ENCODE assay signal across 14 cellular contexts in genomic region chr5:16902846-16903245, GRCh38. TPM values are rescaled to one million over a fixed set of nuclear protein-coding genes. Genes with fewer than 3 reads are reported as not detected.
DNase-seq lines count a peak whose midpoint lies in the region; ATAC-seq and TF ChIP-seq lines count a peak whose summit lies in the region.
"Had no signal": no experiment of that assay in that cellular context is flagged by ENCODE, and none has a peak within 500 bp of the region (broad histone marks: within the 10 kb centered on the region; RNA-seq: fewer than 3 reads in every experiment).

No MANE protein-coding gene starts in this region.

- no peaks in the 10 kb centered on the region for H3K9me3 ChIP-seq in osteoblast (ENCODE audit: low read depth, low read length)
- H3K9me3 ChIP-seq: esophagus muscularis mucosa had no signal

- ATAC-seq in GM18498 (IDR thresholded peaks at IDR 0.05; ENCODE audit: unreplicated experiment) = no peak

- TF ChIP-seq CTCF in RWPE1 (conservative IDR thresholded peaks at IDR 0.05; ENCODE audit: low read depth) (no peak), osteoblast (IDR thresholded peaks at IDR 0.05; ENCODE audit: extremely low read depth, low read depth, low read length) (no peak)

- H2AFZ ChIP-seq in osteoblast (ENCODE audit: low read length) = no peak overlapping the region
- H2AFZ ChIP-seq: parathyroid adenoma had no signal

- peaks cover 100% of the 10 kb centered on the region for H3K79me2 ChIP-seq in osteoblast (ENCODE audit: insufficient read depth, low read length)
- H3K79me2 ChIP-seq: parathyroid adenoma had no signal

- H3K4me1 ChIP-seq in osteoblast (ENCODE audit: insufficient read depth, low read length) = peaks cover 1% of the 10 kb centered on the region
- H3K4me1 ChIP-seq: esophagus muscularis mucosa, parathyroid adenoma had no signal

- POLR2A ChIA-PET in RWPE1 (lab: Yijun Ruan, JAX; ENCODE audit: low non-redundant PET) = no interaction called here

- H4K20me1 ChIP-seq in osteoblast (ENCODE audit: insufficient read depth, low read length) = peaks cover 44% of the 10 kb centered on the region

- CTCF ChIA-PET in RWPE1 (lab: Yijun Ruan, JAX) = interaction anchor here (0.6 to 2.1 kb wide), 3 partner anchors 10 to 287 kb away, joined by 5 to 9 read pairs (median 6); no protein-coding TSS in a partner anchor

- no peaks in the 10 kb centered on the region for H3K27me3 ChIP-seq in osteoblast (ENCODE audit: insufficient read depth, low read length)
- H3K27me3 ChIP-seq: esophagus muscularis mucosa had no signal

- DNase-seq in GM04504 (ENCODE audit: low read depth) (peak; percentile 93), RWPE1 (ENCODE audit: low spot score) (peak; percentile 73), fibroblast of gingiva (ENCODE audit: low read depth) (peak; percentile 76), renal cortical epithelial cell (ENCODE audit: low read depth) (peak; percentile 58), NCI-H1930 (lab: John Stamatoyannopoulos, UW) (no peak), NCI-H2081 (lab: John Stamatoyannopoulos, UW) (no peak), osteoblast (ENCODE audit: insufficient read length, low spot score, missing footprints) (no peak)
- DNase-seq: anterior cingulate cortex, cortex of kidney, NCI-H187 treated with DMSO at 0.1 percent for 48 hours, NCI-H526 had no signal

- H3K36me3 ChIP-seq in osteoblast (ENCODE audit: insufficient read depth, low read length) = no peaks in the 10 kb centered on the region
- H3K36me3 ChIP-seq: esophagus muscularis mucosa had no signal

- H3K27ac ChIP-seq in RWPE1 (peak overlapping the region; percentile 71), osteoblast (ENCODE audit: low read depth, low read length) (no peak overlapping the region)
- H3K27ac ChIP-seq: esophagus muscularis mucosa, parathyroid adenoma had no signal

- H3K4me3 ChIP-seq in osteoblast (ENCODE audit: insufficient read depth, low read length) = no peak overlapping the region
- H3K4me3 ChIP-seq: esophagus muscularis mucosa had no signal

- H3K4me2 ChIP-seq in osteoblast (ENCODE audit: insufficient read depth, low read length) = no peak overlapping the region

RNA-seq across cellular contexts. Expression of gene MYO10, which starts 33.2 kb away (rescaled TPM):
- total RNA-seq in renal cortical epithelial cell (32.1 and 79.5 TPM in 2 replicates), osteoblast (40.9 and 43.6 TPM in 2 replicates)

Comparison
In these comparisons a context has a peak if more than half of its experiments do, and no peak if none do; other contexts are left out.
1. DNase-seq: peak in GM04504 (single experiment), RWPE1 (single experiment), fibroblast of gingiva (single experiment) and renal cortical epithelial cell (single experiment); none in NCI-H1930 (0 of 2), NCI-H2081 (0 of 2) and osteoblast (single experiment).